23 cellular contexts compared by ENCODE assay signal in genomic region chr10:18079665-18080295, GRCh38.
A peak's percentile ranks its signal among the peaks of the same experiment; 100 is the strongest.
DNase-seq lines count a peak whose midpoint lies in the region; ATAC-seq lines count a peak whose summit lies in the region.
"Had no signal": no experiment of that assay in that cellular context is flagged by ENCODE, and none has a peak within 500 bp of the region (broad histone marks: within the 10 kb centered on the region; RNA-seq: fewer than 3 reads in every experiment).

No MANE protein-coding gene starts in this region.

- ATAC-seq in HG03439 (IDR thresholded peaks at IDR 0.05; ENCODE audit: unreplicated experiment) (no peak), HG02970 (IDR thresholded peaks at IDR 0.05; ENCODE audit: low FRiP score, unreplicated experiment) (no peak), GM18519 (IDR thresholded peaks at IDR 0.05; ENCODE audit: low FRiP score, unreplicated experiment) (no peak)
- ATAC-seq: activated CD8-positive, alpha-beta memory T cell treated with anti-CD3 and anti-CD28 coated beads, Interleukin-2, amount 10 ng/mL, durations not matched to agents 7 days and 5 days; left lung; stimulated activated naive CD8-positive, alpha-beta T cell treated with anti-CD3 and anti-CD28 coated beads, Interleukin-15, amount 100 ng/mL, for 72 hours had no signal

- H3K9ac ChIP-seq in GM23248 (no peak overlapping the region), adipocyte (ENCODE audit: low read length) (no peak overlapping the region)

- H3F3A ChIP-seq in GM23248 (ENCODE audit: insufficient read depth) = no peaks in the 10 kb centered on the region

- in situ Hi-C loops in GM23248 (cut with MboI) = no loop called here

- H2AFZ ChIP-seq in GM23248 = no peak overlapping the region

- no peaks in the 10 kb centered on the region for H3K79me2 ChIP-seq in GM23248 (ENCODE audit: insufficient read depth)

- no peak overlapping the region for H3K27ac ChIP-seq in GM23248
- H3K27ac ChIP-seq: brain microvascular endothelial cell, epithelial cell of prostate, left lung, SJCRH30, tibial artery had no signal

- H3K9me3 ChIP-seq in GM23248 (ENCODE audit: low read depth) = no peaks in the 10 kb centered on the region
- peaks cover 2% of the 10 kb centered on the region for H3K9me3 ChIP-seq in adipocyte (ENCODE audit: control insufficient read depth, low read length)
- H3K9me3 ChIP-seq: left lung, SJCRH30, tibial artery had no signal

- H4K20me1 ChIP-seq in GM23248 (ENCODE audit: insufficient read depth) = no peaks in the 10 kb centered on the region

- 0 to 3% methylated on average over 1 of the region's 1 CpG for WGBS in GM23248 (ENCODE audit: low coverage in 1 of 2, low lambda C conversion rate in 2 of 2, missing lambda C conversion rate in 2 of 2), 2 experiments

- H3K4me1 ChIP-seq in GM23248 (ENCODE audit: insufficient read depth) = peaks cover 3% of the 10 kb centered on the region; the same call in 1 of the 2 replicates
- H3K4me1 ChIP-seq in adipocyte (ENCODE audit: control insufficient read depth, insufficient read depth, low read length) = peaks cover 6% of the 10 kb centered on the region
- H3K4me1 ChIP-seq: left lung, SJCRH30 had no signal

- H3K9me2 ChIP-seq in GM23248 (ENCODE audit: insufficient read depth) = no peaks in the 10 kb centered on the region

- no peak overlapping the region for H3K4me2 ChIP-seq in GM23248 (ENCODE audit: unreplicated experiment)

- H3K4me3 ChIP-seq in GM23248 (no peak overlapping the region), adipocyte (ENCODE audit: low read length) (no peak overlapping the region)
- H3K4me3 ChIP-seq: left lung, SJCRH30, tibial artery had no signal

- DNase-seq in AG08395 (ENCODE audit: low spot score) (peak; percentile 44), GM23248 (peak; percentile 61), adipocyte (ENCODE audit: low read depth) (peak; percentile 65), fibroblast of the conjunctiva (ENCODE audit: low read depth) (peak; percentile 3), SHP77 treated with DMSO at 0.1 percent for 48 hours (lab: John Stamatoyannopoulos, UW) (no peak)
- DNase-seq: activated B cell treated with CpG ODN at 0.5 μM for 24 hours; activated CD8-positive, alpha-beta memory T cell treated with anti-CD3 and anti-CD28 coated beads, Interleukin-2, amount 10 ng/mL, durations not matched to agents 7 days and 5 days; activated naive CD4-positive, alpha-beta T cell treated with Interleukin-2 at 50 U/mL for 16 hours; activated T-cell treated with anti-CD3 and anti-CD28 coated beads, Interleukin-2, amount 50 U/mL, for 48 hours; brain microvascular endothelial cell; DND-41; effector CD4-positive, alpha-beta T cell; left lung; NCI-H1105 treated with DMSO at 0.1 percent for 48 hours; NCI-H2029; NCI-H526; SJCRH30; stimulated activated naive CD8-positive, alpha-beta T cell treated with anti-CD3 and anti-CD28 coated beads, Interleukin-15, amount 100 ng/mL, for 72 hours; tibial artery had no signal

- H3K36me3 ChIP-seq in GM23248 (ENCODE audit: low read depth) (no peaks in the 10 kb centered on the region), adipocyte (ENCODE audit: control insufficient read depth, insufficient read depth, low read length, severe bottlenecking) (no peaks in the 10 kb centered on the region)
- H3K36me3 ChIP-seq: brain microvascular endothelial cell, left lung, SJCRH30, tibial artery had no signal

- H3K27me3 ChIP-seq in GM23248 (replicated peaks; ENCODE audit: insufficient read depth) (peaks cover 10% of the 10 kb centered on the region; the same call in 1 of the 2 replicates), adipocyte (replicated peaks; ENCODE audit: control insufficient read depth, insufficient read depth, low read length) (peaks cover 44% of the 10 kb centered on the region)
- H3K27me3 ChIP-seq: brain microvascular endothelial cell, left lung, SJCRH30, tibial artery had no signal
